21 cellular contexts compared by ENCODE assay signal in genomic region chr7:19284596-19285300, GRCh38.
DNase-seq lines count a peak whose midpoint lies in the region; ATAC-seq and TF ChIP-seq lines count a peak whose summit lies in the region.
"Had no signal": no experiment of that assay in that cellular context is flagged by ENCODE, and none has a peak within 500 bp of the region (broad histone marks: within the 10 kb centered on the region; RNA-seq: fewer than 3 reads in every experiment).

No MANE protein-coding gene starts in this region.

- no peak for TF ChIP-seq POLR2A in adrenal gland (IDR thresholded peaks at IDR 0.05)

- no peak overlapping the region for H3K27ac ChIP-seq in adrenal gland
- H3K27ac ChIP-seq: colonic mucosa, SK-N-MC, uterus, VCaP had no signal

- no peaks in the 10 kb centered on the region for H3K4me1 ChIP-seq in adrenal gland (replicated peaks in 1 of 2)
- H3K4me1 ChIP-seq: colonic mucosa, uterus had no signal

- ATAC-seq in GM19452 (IDR thresholded peaks at IDR 0.05; ENCODE audit: unreplicated experiment) (no peak), GM21360 (IDR thresholded peaks at IDR 0.05; ENCODE audit: unreplicated experiment) (no peak)
- ATAC-seq: activated naive CD4-positive, alpha-beta T cell treated with anti-CD3 and anti-CD28 coated beads, Interleukin-2, amount 50 U/mL, for 72 hours; sciatic nerve had no signal

- TF ChIP-seq CTCF in AG10803 (conservative IDR thresholded peaks at IDR 0.05; ENCODE audit: low read length), result no peak
- TF ChIP-seq CTCF in astrocyte of the spinal cord (IDR thresholded peaks at IDR 0.05; ENCODE audit: low read depth, low read length), result no peak
- no peak for TF ChIP-seq CTCF in foreskin fibroblast (IDR thresholded peaks at IDR 0.05; ENCODE audit: low read depth, low read length)
- TF ChIP-seq CTCF in adrenal gland (IDR thresholded peaks at IDR 0.05), result no peak

- H3K4me3 ChIP-seq in AG10803 (ENCODE audit: low read length), result no peak overlapping the region
- no peak overlapping the region for H3K4me3 ChIP-seq in astrocyte of the spinal cord (ENCODE audit: low read depth, low read length)
- no peak overlapping the region for H3K4me3 ChIP-seq in foreskin fibroblast (ENCODE audit: low read depth in 1 of 2, low read length in 2 of 2)
- H3K4me3 ChIP-seq in adrenal gland, result no peak overlapping the region
- H3K4me3 ChIP-seq: colonic mucosa, SK-N-MC, uterus had no signal

- DNase-seq in AG10803 (ENCODE audit: low read depth) (peak; percentile 53), HS-27A (ENCODE audit: low read depth) (peak; percentile 62), astrocyte of the spinal cord (ENCODE audit: low read depth, low spot score) (peak; percentile 46), foreskin fibroblast (peak; percentile 18 to 64), adrenal gland (no peak), germinal center (ENCODE audit: low spot score) (no peak)
- DNase-seq: CD8-positive, alpha-beta memory T cell; colonic mucosa; MM.1S; NCI-H1436; NCI-H2171; NCI-H526; nephron progenitor cell; T-helper 2 cell; uterus had no signal

- H3K27me3 ChIP-seq in adrenal gland, result no peaks in the 10 kb centered on the region
- H3K27me3 ChIP-seq: colonic mucosa, uterus had no signal

- intact Hi-C loops in adrenal gland (cut with DNase I), result no loop called here

- no peaks in the 10 kb centered on the region for H3K9me3 ChIP-seq in adrenal gland (replicated peaks in 1 of 3)
- H3K9me3 ChIP-seq: colonic mucosa, uterus had no signal

- WGBS in adrenal gland, 4 donors, result 44 to 50% (median 48%) methylated on average over 3 of the region's 3 CpGs

- H3K36me3 ChIP-seq in adrenal gland (replicated peaks in 1 of 2), result no peaks in the 10 kb centered on the region
- H3K36me3 ChIP-seq: colonic mucosa, uterus had no signal

- in situ Hi-C loops in astrocyte of the spinal cord (cut with HindIII; ENCODE audit: low sequenced_read_pairs), result no loop called here

Comparison
In these comparisons a context has a peak if more than half of its experiments do, and no peak if none do; other contexts are left out.
1. DNase-seq: peak in AG10803 (single experiment), HS-27A (single experiment), astrocyte of the spinal cord (single experiment) and foreskin fibroblast (2 of 2); none in adrenal gland (0 of 7) and germinal center (single experiment).